ENCODE assay signal across 1 cellular context in the genomic region with DNA sequence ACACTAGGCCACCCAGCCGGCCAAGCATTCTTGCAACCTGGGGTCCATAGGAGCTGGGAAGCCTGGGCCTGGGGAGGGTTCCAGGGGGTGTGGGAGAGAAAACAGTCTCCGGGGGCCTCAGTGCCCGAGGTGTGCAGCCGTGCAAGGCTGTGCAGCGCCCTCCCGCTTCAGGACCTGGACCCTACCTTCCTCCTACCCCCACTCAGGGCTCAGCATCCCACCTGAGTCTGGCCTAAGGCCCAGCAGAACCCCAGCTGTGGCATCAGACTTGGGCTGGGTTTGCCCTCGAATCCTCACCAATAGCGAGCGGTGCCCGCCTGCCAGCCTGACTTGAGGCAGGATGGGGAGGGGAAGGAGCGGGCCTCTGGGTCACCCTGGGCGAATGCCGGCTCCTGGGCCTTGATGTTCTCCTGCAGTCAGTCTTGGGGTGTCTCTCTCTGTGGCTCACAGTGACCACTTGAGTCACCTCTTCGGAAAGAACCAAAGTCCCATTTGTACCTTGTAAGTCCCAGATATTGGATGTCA.
TF ChIP-seq lines count a peak whose summit lies in the region.

No MANE protein-coding gene starts in this region.

TF ChIP-seq in HCT116, 20 proteins besides CTCF, POLR2A, EP300 and RAD21 (continued from another document):
- TF ChIP-seq ZFX (IDR thresholded peaks at IDR 0.05) (no peak), ZNF274 (IDR thresholded peaks at IDR 0.05; ENCODE audit: low read depth, low read length) (no peak), SRF (IDR thresholded peaks at IDR 0.05; ENCODE audit: low read depth) (no peak), EZH2phosphoT487 (IDR thresholded peaks at IDR 0.05; ENCODE audit: borderline replicate concordance) (no peak), EGR1 (IDR thresholded peaks at IDR 0.05; ENCODE audit: low read depth) (no peak), ELF1 (IDR thresholded peaks at IDR 0.05; ENCODE audit: borderline replicate concordance, low read depth) (no peak), EZH2 (IDR thresholded peaks at IDR 0.05) (no peak), CEBPB (IDR thresholded peaks at IDR 0.05; ENCODE audit: low read depth) (no peak), SP1 (IDR thresholded peaks at IDR 0.05; ENCODE audit: low read depth) (no peak), SIN3A (IDR thresholded peaks at IDR 0.05; ENCODE audit: low read depth) (no peak), JUND (IDR thresholded peaks at IDR 0.05) (no peak), YY1 (IDR thresholded peaks at IDR 0.05; ENCODE audit: extremely low read depth, insufficient replicate concordance, low read depth, low read length) (no peak), TCF7L2 (IDR thresholded peaks at IDR 0.05; ENCODE audit: borderline replicate concordance, extremely low read depth, insufficient read depth, insufficient read length) (no peak), FOSL1 (IDR thresholded peaks at IDR 0.05; ENCODE audit: low read depth) (no peak), POLR2AphosphoS5 (IDR thresholded peaks at IDR 0.05; ENCODE audit: low read depth, low read length) (no peak), CBX3 (IDR thresholded peaks at IDR 0.05; ENCODE audit: low read depth) (no peak)
- TF ChIP-seq, protein P1, sequence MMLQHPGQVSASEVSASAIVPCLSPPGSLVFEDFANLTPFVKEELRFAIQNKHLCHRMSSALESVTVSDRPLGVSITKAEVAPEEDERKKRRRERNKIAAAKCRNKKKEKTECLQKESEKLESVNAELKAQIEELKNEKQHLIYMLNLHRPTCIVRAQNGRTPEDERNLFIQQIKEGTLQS (IDR thresholded peaks at IDR 0.05), result no peak
- TF ChIP-seq, protein P2, sequence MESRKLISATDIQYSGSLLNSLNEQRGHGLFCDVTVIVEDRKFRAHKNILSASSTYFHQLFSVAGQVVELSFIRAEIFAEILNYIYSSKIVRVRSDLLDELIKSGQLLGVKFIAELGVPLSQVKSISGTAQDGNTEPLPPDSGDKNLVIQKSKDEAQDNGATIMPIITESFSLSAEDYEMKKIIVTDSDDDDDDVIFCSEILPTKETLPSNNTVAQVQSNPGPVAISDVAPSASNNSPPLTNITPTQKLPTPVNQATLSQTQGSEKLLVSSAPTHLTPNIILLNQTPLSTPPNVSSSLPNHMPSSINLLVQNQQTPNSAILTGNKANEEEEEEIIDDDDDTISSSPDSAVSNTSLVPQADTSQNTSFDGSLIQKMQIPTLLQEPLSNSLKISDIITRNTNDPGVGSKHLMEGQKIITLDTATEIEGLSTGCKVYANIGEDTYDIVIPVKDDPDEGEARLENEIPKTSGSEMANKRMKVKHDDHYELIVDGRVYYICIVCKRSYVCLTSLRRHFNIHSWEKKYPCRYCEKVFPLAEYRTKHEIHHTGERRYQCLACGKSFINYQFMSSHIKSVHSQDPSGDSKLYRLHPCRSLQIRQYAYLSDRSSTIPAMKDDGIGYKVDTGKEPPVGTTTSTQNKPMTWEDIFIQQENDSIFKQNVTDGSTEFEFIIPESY (IDR thresholded peaks at IDR 0.05; ENCODE audit: extremely low read depth, insufficient replicate concordance, low read length), result no peak
- TF ChIP-seq, protein P3, sequence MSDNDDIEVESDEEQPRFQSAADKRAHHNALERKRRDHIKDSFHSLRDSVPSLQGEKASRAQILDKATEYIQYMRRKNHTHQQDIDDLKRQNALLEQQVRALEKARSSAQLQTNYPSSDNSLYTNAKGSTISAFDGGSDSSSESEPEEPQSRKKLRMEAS (IDR thresholded peaks at IDR 0.05), result no peak
